In the genomic region with DNA sequence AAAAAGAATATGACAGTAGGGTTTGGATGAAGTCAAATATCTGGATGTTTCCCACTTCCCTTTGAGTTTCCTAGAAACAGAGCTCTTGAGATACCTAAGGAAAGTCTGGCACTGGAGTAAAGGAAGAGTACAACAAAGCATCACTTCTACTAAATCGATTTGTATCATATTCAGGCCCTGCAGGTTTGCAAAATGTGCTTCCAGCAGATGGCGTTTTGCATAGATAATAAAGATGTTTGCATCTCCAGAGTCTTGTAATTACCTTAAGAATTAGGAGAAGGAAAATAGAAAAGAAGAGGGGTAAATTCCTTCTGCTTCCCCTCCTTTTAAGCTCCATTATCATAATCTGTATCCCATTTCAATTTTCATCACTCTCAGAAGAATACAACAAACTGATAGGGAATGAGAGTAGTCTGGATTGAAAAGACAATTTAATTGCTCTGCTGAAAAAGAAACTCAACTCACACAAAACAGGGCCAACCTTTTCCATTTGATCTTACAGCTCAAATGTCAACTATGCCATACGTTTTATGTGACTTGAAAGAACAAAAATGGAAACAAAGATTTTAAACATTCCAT, we compare ENCODE assay signal across 1 cellular context.
TF ChIP-seq lines count a peak whose summit lies in the region.

No MANE protein-coding gene starts in this region.

TF ChIP-seq in SK-N-SH treated with all-trans-retinoic acid at 6 μM for 48 hours, 23 proteins besides CTCF, POLR2A, EP300 and RAD21 (continued from another document):
- TF ChIP-seq, protein P1, sequence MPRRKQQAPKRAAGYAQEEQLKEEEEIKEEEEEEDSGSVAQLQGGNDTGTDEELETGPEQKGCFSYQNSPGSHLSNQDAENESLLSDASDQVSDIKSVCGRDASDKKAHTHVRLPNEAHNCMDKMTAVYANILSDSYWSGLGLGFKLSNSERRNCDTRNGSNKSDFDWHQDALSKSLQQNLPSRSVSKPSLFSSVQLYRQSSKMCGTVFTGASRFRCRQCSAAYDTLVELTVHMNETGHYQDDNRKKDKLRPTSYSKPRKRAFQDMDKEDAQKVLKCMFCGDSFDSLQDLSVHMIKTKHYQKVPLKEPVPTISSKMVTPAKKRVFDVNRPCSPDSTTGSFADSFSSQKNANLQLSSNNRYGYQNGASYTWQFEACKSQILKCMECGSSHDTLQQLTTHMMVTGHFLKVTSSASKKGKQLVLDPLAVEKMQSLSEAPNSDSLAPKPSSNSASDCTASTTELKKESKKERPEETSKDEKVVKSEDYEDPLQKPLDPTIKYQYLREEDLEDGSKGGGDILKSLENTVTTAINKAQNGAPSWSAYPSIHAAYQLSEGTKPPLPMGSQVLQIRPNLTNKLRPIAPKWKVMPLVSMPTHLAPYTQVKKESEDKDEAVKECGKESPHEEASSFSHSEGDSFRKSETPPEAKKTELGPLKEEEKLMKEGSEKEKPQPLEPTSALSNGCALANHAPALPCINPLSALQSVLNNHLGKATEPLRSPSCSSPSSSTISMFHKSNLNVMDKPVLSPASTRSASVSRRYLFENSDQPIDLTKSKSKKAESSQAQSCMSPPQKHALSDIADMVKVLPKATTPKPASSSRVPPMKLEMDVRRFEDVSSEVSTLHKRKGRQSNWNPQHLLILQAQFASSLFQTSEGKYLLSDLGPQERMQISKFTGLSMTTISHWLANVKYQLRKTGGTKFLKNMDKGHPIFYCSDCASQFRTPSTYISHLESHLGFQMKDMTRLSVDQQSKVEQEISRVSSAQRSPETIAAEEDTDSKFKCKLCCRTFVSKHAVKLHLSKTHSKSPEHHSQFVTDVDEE (CRISPR knock-in tag; IDR thresholded peaks at IDR 0.05), result no peak
- no peak for TF ChIP-seq BACH2 (CRISPR knock-in tag; IDR thresholded peaks at IDR 0.05; ENCODE audit: borderline replicate concordance)
- TF ChIP-seq GLIS3 (CRISPR knock-in tag; IDR thresholded peaks at IDR 0.05), result no peak
- TF ChIP-seq ZNF8 (CRISPR knock-in tag; IDR thresholded peaks at IDR 0.05), result no peak
- TF ChIP-seq ARNTL (CRISPR knock-in tag; IDR thresholded peaks at IDR 0.05; ENCODE audit: borderline replicate concordance, low read depth), result no peak
TF ChIP-seq in SK-N-SH treated with all-trans-retinoic acid at 6 μM for 48 hours: peak in this region for 0.
